In genomic region chr1:206141996-206142395, GRCh38 we compare ENCODE assay signal across 21 cellular contexts.
"Had no signal": no experiment of that assay in that cellular context is flagged by ENCODE, and none has a peak within 500 bp of the region (broad histone marks: within the 10 kb centered on the region; RNA-seq: fewer than 3 reads in every experiment).

No MANE protein-coding gene starts in this region.

- H3K27ac Mint-ChIP-seq: naive thymus-derived CD8-positive, alpha-beta T cell; stimulated activated naive B cell treated with anti-CD40 and anti-IgM and Interleukin-4, amounts not matched to agents 10 μg/mL and 1 μg/mL and 100 μg/mL, for 72 hours; stimulated activated naive CD8-positive, alpha-beta T cell treated with anti-CD3 and anti-CD28 coated beads, Interleukin-15, amount 100 ng/mL, for 72 hours had no signal

- ATAC-seq: esophagus mucosa; gastrocnemius medialis; heart right ventricle; left lobe of liver; mucosa of descending colon; naive thymus-derived CD8-positive, alpha-beta T cell; psoas muscle; right lobe of liver; stimulated activated naive B cell treated with anti-CD40 and anti-IgM and Interleukin-4, amounts not matched to agents 10 μg/mL and 1 μg/mL and 100 μg/mL, for 72 hours; stimulated activated naive CD8-positive, alpha-beta T cell treated with anti-CD3 and anti-CD28 coated beads, Interleukin-15, amount 100 ng/mL, for 72 hours; upper lobe of right lung had no signal

- H3K9me3 Mint-ChIP-seq: naive thymus-derived CD8-positive, alpha-beta T cell; stimulated activated naive B cell treated with anti-CD40 and anti-IgM and Interleukin-4, amounts not matched to agents 10 μg/mL and 1 μg/mL and 100 μg/mL, for 72 hours; stimulated activated naive CD8-positive, alpha-beta T cell treated with anti-CD3 and anti-CD28 coated beads, Interleukin-15, amount 100 ng/mL, for 72 hours had no signal

- DNase-seq: effector memory CD4-positive, alpha-beta T cell; gastrocnemius medialis; heart right ventricle; hypothalamus; kidney glomerular epithelial cell; mammary epithelial cell; mucosa of descending colon; naive thymus-derived CD8-positive, alpha-beta T cell; psoas muscle; retina; right lobe of liver; stimulated activated CD4-positive, alpha-beta T cell treated with anti-CD3 and anti-CD28 coated beads, Interleukin-4, amount 100 ng/mL, for 1 hour; stimulated activated naive B cell treated with anti-CD40 and anti-IgM and Interleukin-4, amounts not matched to agents 10 μg/mL and 1 μg/mL and 100 μg/mL, for 72 hours; stimulated activated naive CD8-positive, alpha-beta T cell treated with anti-CD3 and anti-CD28 coated beads, Interleukin-15, amount 100 ng/mL, for 72 hours; testis; upper lobe of right lung had no signal

- H3K4me1 Mint-ChIP-seq: stimulated activated naive B cell treated with anti-CD40 and anti-IgM and Interleukin-4, amounts not matched to agents 10 μg/mL and 1 μg/mL and 100 μg/mL, for 72 hours had no signal

- H3K27ac ChIP-seq: gastrocnemius medialis, heart right ventricle, neutrophil, psoas muscle, right lobe of liver, testis, tibial nerve, upper lobe of right lung, vagina had no signal

- H3K4me3 Mint-ChIP-seq: naive thymus-derived CD8-positive, alpha-beta T cell; stimulated activated naive B cell treated with anti-CD40 and anti-IgM and Interleukin-4, amounts not matched to agents 10 μg/mL and 1 μg/mL and 100 μg/mL, for 72 hours; stimulated activated naive CD8-positive, alpha-beta T cell treated with anti-CD3 and anti-CD28 coated beads, Interleukin-15, amount 100 ng/mL, for 72 hours had no signal

- H3K36me3 Mint-ChIP-seq: naive thymus-derived CD8-positive, alpha-beta T cell; stimulated activated naive B cell treated with anti-CD40 and anti-IgM and Interleukin-4, amounts not matched to agents 10 μg/mL and 1 μg/mL and 100 μg/mL, for 72 hours had no signal
